Comparison of ENCODE assay signal across 1 cellular context in the genomic region with DNA sequence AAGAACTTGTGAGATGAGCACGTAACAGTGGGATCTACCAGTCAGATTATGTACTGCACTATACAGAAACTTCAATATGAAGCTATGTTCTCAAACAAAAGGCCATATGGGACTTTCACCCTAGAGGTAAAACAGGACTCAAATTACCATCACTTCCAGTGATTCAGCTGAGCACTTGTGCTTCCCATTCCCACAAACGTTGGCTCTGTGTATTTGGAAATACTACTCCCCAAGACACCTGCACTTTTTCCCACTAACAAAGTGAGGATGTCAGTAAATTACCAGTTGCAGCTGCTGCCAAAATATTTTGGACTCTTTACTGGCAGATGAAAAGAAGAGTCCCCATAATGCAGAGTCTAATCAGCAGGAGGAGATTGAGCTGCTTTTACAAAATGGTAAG.
TF ChIP-seq lines count a peak whose summit lies in the region.

No MANE protein-coding gene starts in this region.

TF ChIP-seq in GM23338, 12 proteins besides CTCF, POLR2A, EP300 and RAD21 (continued from another document):
- no peak for TF ChIP-seq JUNB (IDR thresholded peaks at IDR 0.05; ENCODE audit: unreplicated experiment)
TF ChIP-seq in GM23338: peak in this region for 0.
